In the genomic region with DNA sequence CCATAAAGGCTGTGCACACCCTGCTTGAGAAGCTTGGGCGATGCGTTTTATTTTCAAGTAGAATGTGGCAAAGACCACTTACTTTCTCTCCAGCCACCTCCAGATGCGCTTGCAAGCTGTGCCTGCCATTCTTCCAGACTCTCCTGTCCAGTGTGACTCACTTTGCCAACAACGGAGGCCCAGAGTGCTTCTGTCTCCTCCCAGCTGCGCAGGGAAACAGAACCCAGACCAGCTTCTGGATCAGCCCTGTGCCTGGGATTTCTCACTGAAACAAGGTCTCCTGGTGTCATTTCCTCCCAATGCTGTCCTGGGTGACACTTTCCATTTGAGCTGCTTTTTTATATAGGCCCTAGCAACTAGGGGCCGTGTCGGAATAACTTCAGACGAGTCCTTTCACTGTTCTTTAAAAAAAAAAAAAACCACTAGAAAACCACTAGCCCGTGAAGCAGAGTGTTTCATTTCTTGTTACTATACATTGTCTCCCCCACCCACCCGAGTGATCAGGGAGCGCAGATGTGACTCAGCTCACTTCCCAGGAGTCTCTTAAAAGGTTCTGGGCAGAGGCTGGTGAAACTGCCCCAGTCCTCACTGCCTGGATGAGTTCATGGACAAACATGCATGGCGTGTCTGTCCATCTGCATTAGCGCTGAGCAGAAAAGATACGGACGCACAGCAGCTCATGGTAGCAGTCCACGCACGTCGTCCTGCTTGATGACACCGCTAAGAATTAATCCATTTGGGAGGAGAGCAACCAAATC, we compare ENCODE assay signal across 10 cellular contexts. TPM values are rescaled to one million over a fixed set of nuclear protein-coding genes. Genes with fewer than 3 reads are reported as not detected.
DNase-seq lines count a peak whose midpoint lies in the region; ATAC-seq and TF ChIP-seq lines count a peak whose summit lies in the region.
"Had no signal": no experiment of that assay in that cellular context is flagged by ENCODE, and none has a peak within 500 bp of the region (broad histone marks: within the 10 kb centered on the region; RNA-seq: fewer than 3 reads in every experiment).

No MANE protein-coding gene starts in this region.

- TF ChIP-seq EP300 in suprapubic skin (IDR thresholded peaks at IDR 0.05): no peak

- H3K9ac ChIP-seq in PC-3 (ENCODE audit: low read length): no peak overlapping the region

- H3K4me1 ChIP-seq in Peyer's patch: peaks cover 0 to 4% (median 0%) of the 10 kb centered on the region in 4 donors
- H3K4me1 ChIP-seq in PC-9 (replicated peaks; ENCODE audit: insufficient read depth): no peaks in the 10 kb centered on the region
- H3K4me1 ChIP-seq in PC-3 (ENCODE audit: insufficient read depth, low read length): peaks cover 5% of the 10 kb centered on the region; the same call in 1 of the 2 replicates
- no peaks in the 10 kb centered on the region for H3K4me1 ChIP-seq in suprapubic skin

- H3K27me3 ChIP-seq in Peyer's patch: no peaks in the 10 kb centered on the region
- H3K27me3 ChIP-seq in PC-9 (ENCODE audit: insufficient read depth, low read depth): no peaks in the 10 kb centered on the region
- H3K27me3 ChIP-seq in PC-3 (ENCODE audit: low read length): no peaks in the 10 kb centered on the region
- H3K27me3 ChIP-seq in suprapubic skin: no peaks in the 10 kb centered on the region

- CTCF ChIA-PET in PC-9 (lab: Charles Lee) (no interaction called here), PC-3 (lab: Charles Lee) (no interaction called here)

- WGBS in suprapubic skin: 85% methylated on average over 19 of the region's 19 CpGs

- no peak overlapping the region for H3K4me3 ChIP-seq in Peyer's patch
- H3K4me3 ChIP-seq in PC-9: no peak overlapping the region
- no peak overlapping the region for H3K4me3 ChIP-seq in PC-3 (ENCODE audit: low read length)
- no peak overlapping the region for H3K4me3 ChIP-seq in suprapubic skin

- no peaks in the 10 kb centered on the region for H3K9me3 ChIP-seq in Peyer's patch
- no peaks in the 10 kb centered on the region for H3K9me3 ChIP-seq in PC-9 (ENCODE audit: insufficient read depth, low read depth)
- H3K9me3 ChIP-seq in PC-3 (ENCODE audit: low read length): no peaks in the 10 kb centered on the region
- H3K9me3 ChIP-seq in suprapubic skin: no peaks in the 10 kb centered on the region

- H4K20me1 ChIP-seq in PC-9 (ENCODE audit: insufficient read depth): no peaks in the 10 kb centered on the region
- no peaks in the 10 kb centered on the region for H4K20me1 ChIP-seq in PC-3 (ENCODE audit: low read length)

- H3F3A ChIP-seq in PC-9 (ENCODE audit: insufficient read depth, low read depth): peaks cover 21% of the 10 kb centered on the region; the same call in 1 of the 2 replicates
- no peaks in the 10 kb centered on the region for H3F3A ChIP-seq in PC-3 (ENCODE audit: low read length, unreplicated experiment)

- H3K9me2 ChIP-seq in PC-9 (ENCODE audit: insufficient read depth) (no peaks in the 10 kb centered on the region), PC-3 (replicated peaks; ENCODE audit: low read length) (no peaks in the 10 kb centered on the region)

- H3K27ac ChIP-seq in Peyer's patch (no peak overlapping the region), PC-9 (no peak overlapping the region), PC-3 (ENCODE audit: low read length) (no peak overlapping the region), suprapubic skin (no peak overlapping the region)

- H2AFZ ChIP-seq in PC-9 (no peak overlapping the region), PC-3 (ENCODE audit: low read length) (no peak overlapping the region)

- DNase-seq in Peyer's patch: peak in 2 of 3 donors; percentile 36 to 43
- peak; percentile 75 for DNase-seq in retina
- no peak for DNase-seq in PC-9
- no peak for DNase-seq in PC-3
- no peak for DNase-seq in suprapubic skin (ENCODE audit: low spot score in 2 of 2)
- DNase-seq in amygdala (lab: John Stamatoyannopoulos, UW): no peak
- DNase-seq: H7, substantia nigra had no signal

- POLR2A ChIA-PET in PC-9 (lab: Charles Lee; ENCODE audit: unreplicated experiment) (interaction anchor here (0.6 kb wide), 1 partner anchor 70 kb away, joined by 5 read pairs; no protein-coding TSS in a partner anchor), PC-3 (lab: Charles Lee; ENCODE audit: unreplicated experiment) (no interaction called here)

- H3K4me2 ChIP-seq in PC-9 (no peak overlapping the region), PC-3 (ENCODE audit: low read length) (no peak overlapping the region)

- peaks cover 0 to 48% (median 0%) of the 10 kb centered on the region in 3 donors for H3K36me3 ChIP-seq in Peyer's patch
- H3K36me3 ChIP-seq in PC-9 (ENCODE audit: low read depth): peaks cover 47% of the 10 kb centered on the region
- peaks cover 31% of the 10 kb centered on the region for H3K36me3 ChIP-seq in PC-3 (ENCODE audit: low read depth, low read length)
- peaks cover 38% of the 10 kb centered on the region for H3K36me3 ChIP-seq in suprapubic skin

- intact Hi-C loops in PC-9 (cut with micrococcal nuclease; ENCODE audit: unreplicated experiment): no loop called here
- intact Hi-C loops in PC-3 (cut with micrococcal nuclease): no loop called here

- BruUV-seq in PC-9 (replicated peaks; lab: Mats Ljungman, UMichigan) (no TSS peak), PC-3 (replicated peaks; lab: Mats Ljungman, UMichigan) (no TSS peak)

- TF ChIP-seq CTCF in Peyer's patch (IDR thresholded peaks at IDR 0.05) (no peak), PC-9 (conservative IDR thresholded peaks at IDR 0.05) (no peak), PC-3 (conservative IDR thresholded peaks at IDR 0.05; ENCODE audit: low read depth, low read length) (no peak), suprapubic skin (IDR thresholded peaks at IDR 0.05) (no peak)

- no peak for TF ChIP-seq POLR2A in Peyer's patch (IDR thresholded peaks at IDR 0.05)
- no peak for TF ChIP-seq POLR2A in suprapubic skin (IDR thresholded peaks at IDR 0.05)

- ATAC-seq in GM18858 (IDR thresholded peaks at IDR 0.05; ENCODE audit: unreplicated experiment) (peak; percentile 92), HG02678 (IDR thresholded peaks at IDR 0.05; ENCODE audit: unreplicated experiment) (peak; percentile 90), PC-3 (no peak)

- H3K79me2 ChIP-seq in PC-9 (ENCODE audit: low read depth) (no peaks in the 10 kb centered on the region), PC-3 (ENCODE audit: low read length) (no peaks in the 10 kb centered on the region)

RNA-seq across cellular contexts. Expression of a gene that starts 25.3 kb away (rescaled TPM):
- total RNA-seq in Peyer's patch (1,000 to 10,000 TPM in 1 of 4 donors, 100 to 1,000 TPM in 3; 308 to 1,394 (median 568) TPM), PC-9 (2021) (1,090 and 1,251 TPM in 2 replicates), PC-3 (2014; rRNA removed) (638 and 756 TPM in 2 replicates), suprapubic skin (1,000 to 10,000 TPM; 1,149 to 1,835 (median 1,682) TPM)

Comparison
In these comparisons a context has a peak if more than half of its experiments do, and no peak if none do; other contexts are left out.
1. DNase-seq: peak in Peyer's patch (2 of 3) and retina (single experiment); none in PC-9 (0 of 2), PC-3 (single experiment), suprapubic skin (0 of 2) and amygdala (0 of 56).